13 cellular contexts compared by ENCODE assay signal in genomic region chr20:44526129-44526528, GRCh38. TPM values are rescaled to one million over a fixed set of nuclear protein-coding genes. Genes with fewer than 3 reads are reported as not detected.
DNase-seq lines count a peak whose midpoint lies in the region; ATAC-seq and TF ChIP-seq lines count a peak whose summit lies in the region.
"Had no signal": no experiment of that assay in that cellular context is flagged by ENCODE, and none has a peak within 500 bp of the region (broad histone marks: within the 10 kb centered on the region; RNA-seq: fewer than 3 reads in every experiment).

No MANE protein-coding gene starts in this region.

- ATAC-seq in WTC11 (no peak), GM19023 (IDR thresholded peaks at IDR 0.05; ENCODE audit: unreplicated experiment) (no peak), T-helper 17 cell (no peak)
- ATAC-seq in activated T-cell treated with anti-CD3 and anti-CD28 coated beads, Interleukin-2, amount 50 U/mL, for 4 hours = no peak
- ATAC-seq: Panc1 had no signal

- peaks cover 7% of the 10 kb centered on the region for H3K79me2 ChIP-seq in smooth muscle cell (ENCODE audit: low read depth)

- H3K4me3 Mint-ChIP-seq in MCF 10A (ENCODE audit: unreplicated experiment) (no peak overlapping the region), WTC11 (no peak overlapping the region), T-helper 17 cell (no peak overlapping the region)
- no peak overlapping the region for H3K4me3 Mint-ChIP-seq in activated T-cell treated with anti-CD3 and anti-CD28 coated beads, Interleukin-2, amount 50 U/mL, for 4 hours

- H3K4me1 Mint-ChIP-seq in MCF 10A (ENCODE audit: insufficient read depth, unreplicated experiment) (peaks cover 23% of the 10 kb centered on the region), WTC11 (peaks cover 48% of the 10 kb centered on the region), T-helper 17 cell (peaks cover 18% of the 10 kb centered on the region)
- peaks cover 19% of the 10 kb centered on the region for H3K4me1 Mint-ChIP-seq in activated T-cell treated with anti-CD3 and anti-CD28 coated beads, Interleukin-2, amount 50 U/mL, for 4 hours (ENCODE audit: low read depth)

- H3K36me3 Mint-ChIP-seq in MCF 10A (ENCODE audit: insufficient read depth, unreplicated experiment) (peaks cover 5% of the 10 kb centered on the region), WTC11 (no peaks in the 10 kb centered on the region; the same call in 1 of the 2 replicates), T-helper 17 cell (ENCODE audit: low read depth) (no peaks in the 10 kb centered on the region)
- no peaks in the 10 kb centered on the region for H3K36me3 Mint-ChIP-seq in activated T-cell treated with anti-CD3 and anti-CD28 coated beads, Interleukin-2, amount 50 U/mL, for 4 hours (ENCODE audit: insufficient read depth)

- no peak for TF ChIP-seq POLR2A in breast epithelium (IDR thresholded peaks at IDR 0.05)

- intact Hi-C loops in MCF 10A (cut with micrococcal nuclease) (loop anchor here (10.0 kb wide), 2 partner anchors 51 to 209 kb away; partner anchors contain the start of gene TTPAL), breast epithelium (cut with DNase I; ENCODE audit: low total_unique reads) (no loop called here)

- no peak for TF ChIP-seq CTCF in MCF 10A (IDR thresholded peaks at IDR 0.05; ENCODE audit: unreplicated experiment)
- TF ChIP-seq CTCF in breast epithelium (IDR thresholded peaks at IDR 0.05) = no peak
- TF ChIP-seq CTCF in WTC11 (IDR thresholded peaks at IDR 0.05) = no peak
- no peak for TF ChIP-seq CTCF in fibroblast of villous mesenchyme (IDR thresholded peaks at IDR 0.05; ENCODE audit: insufficient read depth, low read depth, low read length)
- no peak for TF ChIP-seq CTCF in smooth muscle cell (IDR thresholded peaks at IDR 0.05; ENCODE audit: borderline replicate concordance, insufficient read depth, poor library complexity, severe bottlenecking)

- DNase-seq in MCF 10A (ENCODE audit: unreplicated experiment) (peak; percentile 46), breast epithelium (ENCODE audit: low spot score in 2 of 2) (no peak), WTC11 (ENCODE audit: low spot score) (no peak), fibroblast of villous mesenchyme (ENCODE audit: low read depth) (peak; percentile 27), smooth muscle cell (lab: John Stamatoyannopoulos, UW; ENCODE audit: unreplicated experiment) (no peak), T-helper 17 cell (no peak)
- DNase-seq in activated T-cell treated with anti-CD3 and anti-CD28 coated beads, Interleukin-2, amount 50 U/mL, for 4 hours = no peak
- DNase-seq: activated CD8-positive, alpha-beta memory T cell treated with anti-CD3 and anti-CD28 coated beads for 24 hours; activated naive CD4-positive, alpha-beta T cell treated with anti-CD3 and anti-CD28 coated beads, Interleukin-2, amount 50 U/mL, for 16 hours; head of caudate nucleus; T-helper 9 cell had no signal

- BruUV-seq in MCF 10A (replicated peaks; lab: Mats Ljungman, UMichigan) = no TSS peak

- H3F3A ChIP-seq in smooth muscle cell (ENCODE audit: low read depth) = peaks cover 5% of the 10 kb centered on the region

- H3K9me3 ChIP-seq in breast epithelium = no peaks in the 10 kb centered on the region
- no peaks in the 10 kb centered on the region for H3K9me3 ChIP-seq in smooth muscle cell (replicated peaks; ENCODE audit: low read depth)
- H3K9me3 ChIP-seq in T-helper 17 cell (ENCODE audit: control insufficient read depth, low read length, poor library complexity, severe bottlenecking) = no peaks in the 10 kb centered on the region

- H3K27me3 Mint-ChIP-seq in MCF 10A (ENCODE audit: insufficient read depth, unreplicated experiment) = no peaks in the 10 kb centered on the region
- H3K27me3 Mint-ChIP-seq in WTC11 (ENCODE audit: low read depth) = no peaks in the 10 kb centered on the region
- peaks cover 6% of the 10 kb centered on the region for H3K27me3 Mint-ChIP-seq in activated T-cell treated with anti-CD3 and anti-CD28 coated beads, Interleukin-2, amount 50 U/mL, for 4 hours (ENCODE audit: low read depth)
- no peaks in the 10 kb centered on the region for H3K27me3 Mint-ChIP-seq in T-helper 17 cell

- H3K4me3 ChIP-seq in breast epithelium (no peak overlapping the region), fibroblast of villous mesenchyme (ENCODE audit: low read depth, low read length) (no peak overlapping the region), smooth muscle cell (no peak overlapping the region)

- H2AFZ ChIP-seq in smooth muscle cell (ENCODE audit: low read depth) = no peak overlapping the region

- 47% methylated on average over 6 of the region's 6 CpGs for WGBS in smooth muscle cell (ENCODE audit: low lambda C conversion rate)

- H3K36me3 ChIP-seq in breast epithelium = no peaks in the 10 kb centered on the region
- no peaks in the 10 kb centered on the region for H3K36me3 ChIP-seq in smooth muscle cell (ENCODE audit: low read depth)

- no peak overlapping the region for H3K9ac ChIP-seq in smooth muscle cell (ENCODE audit: low read depth)

- no peaks in the 10 kb centered on the region for H3K27me3 ChIP-seq in breast epithelium
- H3K27me3 ChIP-seq in smooth muscle cell (ENCODE audit: low read depth) = no peaks in the 10 kb centered on the region

- no peak overlapping the region for H3K4me2 ChIP-seq in smooth muscle cell

- H3K4me1 ChIP-seq in breast epithelium (no peaks in the 10 kb centered on the region), smooth muscle cell (ENCODE audit: low read depth) (peaks cover 1% of the 10 kb centered on the region)

- H3K27ac ChIP-seq in breast epithelium = peak overlapping the region in 1 of 2 donors; percentile 54
- H3K27ac ChIP-seq in smooth muscle cell (ENCODE audit: low read depth) = peak overlapping the region; percentile 74

- POLR2A ChIA-PET in MCF 10A (lab: Yijun Ruan, JAX) = interaction anchor here (0.6 to 1.7 kb wide), 7 partner anchors 15 to 1447 kb away, joined by 3 to 6 read pairs (median 3); partner anchors contain the start of gene TTPAL
- POLR2A ChIA-PET in WTC11 (lab: Charles Lee) = no interaction called here

- H3K27ac Mint-ChIP-seq in MCF 10A (ENCODE audit: low read depth, unreplicated experiment) (peak overlapping the region; percentile 89), WTC11 (peak overlapping the region; percentile 81), T-helper 17 cell (no peak overlapping the region)

- H3K9me3 Mint-ChIP-seq in MCF 10A (ENCODE audit: unreplicated experiment) (no peaks in the 10 kb centered on the region), WTC11 (peaks cover 4% of the 10 kb centered on the region)
- H3K9me3 Mint-ChIP-seq in activated T-cell treated with anti-CD3 and anti-CD28 coated beads, Interleukin-2, amount 50 U/mL, for 4 hours = no peaks in the 10 kb centered on the region

- H4K20me1 ChIP-seq in smooth muscle cell (ENCODE audit: low read depth) = peaks cover 3% of the 10 kb centered on the region

- CTCF ChIA-PET in MCF 10A (lab: Yijun Ruan, JAX) (interaction anchor here (0.6 to 13.0 kb wide), 10 partner anchors 9 to 368 kb away, joined by 3 to 80 read pairs (median 3); no protein-coding TSS in a partner anchor), WTC11 (lab: Charles Lee) (interaction anchor here (1.2 kb wide), 1 partner anchor 15 kb away, joined by 3 read pairs; no protein-coding TSS in a partner anchor)

TF ChIP-seq in WTC11, 78 proteins besides CTCF, POLR2A, EP300 and RAD21 (continues in another document):
- TF ChIP-seq ZNF138 (CRISPR knock-in tag; conservative IDR thresholded peaks at IDR 0.05) (no peak), PRRX2 (CRISPR knock-in tag; IDR thresholded peaks at IDR 0.05) (no peak), IRF2 (CRISPR knock-in tag; IDR thresholded peaks at IDR 0.05; ENCODE audit: borderline replicate concordance, low read depth) (no peak)

RNA-seq across cellular contexts. Expression of gene SERINC3, which starts 4.3 kb away (rescaled TPM):
- total RNA-seq in MCF 10A (2022) = 104 and 126 TPM in 2 replicates
- 100 to 1,000 TPM in 2 of 3 donors, 10 to 100 TPM in 1; 91.1 to 254 (median 100) TPM for total RNA-seq in breast epithelium
- 38.2 to 41.3 TPM (median 38.6 TPM) in 3 replicates for total RNA-seq in WTC11 (2021)
- 90.5 and 136 TPM in 2 replicates for total RNA-seq in fibroblast of villous mesenchyme
- total RNA-seq in smooth muscle cell = 84.9 and 96.0 TPM in 2 replicates
- 99.5 and 106 TPM in 2 replicates for polyA plus RNA-seq in smooth muscle cell
- 10 to 100 TPM; 34.6 to 44.1 (median 37.9) TPM for total RNA-seq in activated T-cell treated with anti-CD3 and anti-CD28 coated beads, Interleukin-2, amount 50 U/mL, for 4 hours
- total RNA-seq in T-helper 17 cell = 10 to 100 TPM; 62.8 to 76.2 TPM

RNA-seq across cellular contexts. Expression of gene TTPAL, which starts 50.5 kb away (rescaled TPM):
- total RNA-seq in MCF 10A (2022) (34.1 and 35.4 TPM in 2 replicates), breast epithelium (10 to 100 TPM; 13.5 to 40.8 (median 14.7) TPM), WTC11 (2021) (10.3 to 16.5 TPM (median 13.7 TPM) in 3 replicates), fibroblast of villous mesenchyme (16.1 and 22.9 TPM in 2 replicates), smooth muscle cell (5.6 and 9.2 TPM in 2 replicates), T-helper 17 cell (10 to 100 TPM; 11.1 to 11.7 TPM)
- polyA plus RNA-seq in smooth muscle cell = 5.8 and 10.9 TPM in 2 replicates
- total RNA-seq in activated T-cell treated with anti-CD3 and anti-CD28 coated beads, Interleukin-2, amount 50 U/mL, for 4 hours = 10 to 100 TPM; 24.3 to 25.3 (median 25.3) TPM

RNA-seq across cellular contexts. Expression of gene PKIG, which starts 56.2 kb away (rescaled TPM):
- total RNA-seq in MCF 10A (2022) (19.2 and 24.8 TPM in 2 replicates), breast epithelium (100 to 1,000 TPM in 1 of 3 donors, 10 to 100 TPM in 2; 59.9 to 102 (median 99.1) TPM), WTC11 (2021) (22.7 to 28.1 TPM (median 24.4 TPM) in 3 replicates), fibroblast of villous mesenchyme (160 and 220 TPM in 2 replicates), smooth muscle cell (81.4 and 86.1 TPM in 2 replicates), T-helper 17 cell (1 to 10 TPM; 2.2 to 4.5 TPM)
- 67.5 and 68.9 TPM in 2 replicates for polyA plus RNA-seq in smooth muscle cell
- total RNA-seq in activated T-cell treated with anti-CD3 and anti-CD28 coated beads, Interleukin-2, amount 50 U/mL, for 4 hours = 1 to 10 TPM; 2.1 to 3.5 (median 2.8) TPM

Comparison
In these comparisons a context has a peak if more than half of its experiments do, and no peak if none do; other contexts are left out.
1. DNase-seq: peak in MCF 10A (single experiment) and fibroblast of villous mesenchyme (single experiment); none in breast epithelium (0 of 2), WTC11 (single experiment), smooth muscle cell (single experiment), activated T-cell treated with anti-CD3 and anti-CD28 coated beads, Interleukin-2, amount 50 U/mL, for 4 hours (single experiment) and T-helper 17 cell (0 of 3).